8 cellular contexts compared by ENCODE assay signal in genomic region chr6:79570802-79571367, GRCh38.
DNase-seq lines count a peak whose midpoint lies in the region; TF ChIP-seq lines count a peak whose summit lies in the region.

No MANE protein-coding gene starts in this region.

- no peaks in the 10 kb centered on the region for H3K36me3 ChIP-seq in OCI-LY1 (ENCODE audit: insufficient read depth, low read length)
- H3K36me3 ChIP-seq in duodenal mucosa (ENCODE audit: control insufficient read depth in 1 of 2, insufficient read depth in 2 of 2, low read length in 2 of 2) = no peaks in the 10 kb centered on the region
- no peaks in the 10 kb centered on the region for H3K36me3 ChIP-seq in muscle layer of duodenum (ENCODE audit: control insufficient read depth in 1 of 2, insufficient read depth in 2 of 2, low read length in 2 of 2)

- no peak overlapping the region for H2AFZ ChIP-seq in OCI-LY1 (ENCODE audit: low read length)

- no peaks in the 10 kb centered on the region for H4K20me1 ChIP-seq in OCI-LY1 (ENCODE audit: insufficient read depth, low read length)

- no peak overlapping the region for H3K4me2 ChIP-seq in OCI-LY1 (ENCODE audit: low read length)

- H3K9ac ChIP-seq in OCI-LY1 (ENCODE audit: low read length) (no peak overlapping the region), duodenal mucosa (ENCODE audit: low read depth in 1 of 2, low read length in 2 of 2) (no peak overlapping the region)

- H3K27ac ChIP-seq in OCI-LY1 (ENCODE audit: low read depth, low read length, poor library complexity, severe bottlenecking) (no peak overlapping the region), duodenal mucosa (ENCODE audit: low read depth, low read length) (peak overlapping the region; percentile 0), muscle layer of duodenum (ENCODE audit: low read length) (peak overlapping the region; percentile 32)

- H3K27me3 ChIP-seq in OCI-LY1 (ENCODE audit: insufficient read depth, low read length) (no peaks in the 10 kb centered on the region), duodenal mucosa (ENCODE audit: control insufficient read depth in 1 of 2, insufficient read depth in 2 of 2, low read length in 2 of 2) (no peaks in the 10 kb centered on the region), muscle layer of duodenum (ENCODE audit: low read depth, low read length) (no peaks in the 10 kb centered on the region)

- H3K79me2 ChIP-seq in OCI-LY1 (ENCODE audit: insufficient read depth, low read length) = no peaks in the 10 kb centered on the region

- H3K4me1 ChIP-seq in OCI-LY1 (ENCODE audit: insufficient read depth, low read length, severe bottlenecking) (no peaks in the 10 kb centered on the region), duodenal mucosa (ENCODE audit: control insufficient read depth in 1 of 2, insufficient read depth in 2 of 2, low read length in 2 of 2) (peaks cover 6 to 19% of the 10 kb centered on the region in 2 donors), muscle layer of duodenum (ENCODE audit: control insufficient read depth in 1 of 2, insufficient read depth in 2 of 2, low read length in 2 of 2) (peaks cover 0 to 3% of the 10 kb centered on the region in 2 donors)

- H3F3A ChIP-seq in OCI-LY1 (ENCODE audit: insufficient read depth, low read length) = no peaks in the 10 kb centered on the region

- H3K9me3 ChIP-seq in OCI-LY1 (ENCODE audit: low read length) (no peaks in the 10 kb centered on the region), duodenal mucosa (ENCODE audit: control insufficient read depth in 1 of 2, low read length in 2 of 2) (no peaks in the 10 kb centered on the region), muscle layer of duodenum (ENCODE audit: control insufficient read depth in 1 of 2, low read length in 2 of 2) (no peaks in the 10 kb centered on the region)

- DNase-seq in DMS153 treated with DMSO at 0.1 percent for 48 hours (lab: John Stamatoyannopoulos, UW; ENCODE audit: unreplicated experiment) (peak; percentile 82), GM20000 (ENCODE audit: low spot score) (peak; percentile 27), HS-5 (ENCODE audit: low read depth) (peak; percentile 20), 8988T (no peak)
- DNase-seq in activated naive CD4-positive, alpha-beta T cell treated with Interleukin-2 at 50 U/mL for 16 hours = no peak

- TF ChIP-seq CTCF in GM20000 (IDR thresholded peaks at IDR 0.05; ENCODE audit: extremely low read depth, missing control alignments) = peak; percentile 21
- peak; percentile 64 for TF ChIP-seq CTCF in OCI-LY1 (IDR thresholded peaks at IDR 0.05; ENCODE audit: low read length)

- H3K4me3 ChIP-seq in OCI-LY1 (ENCODE audit: low read depth, low read length, poor library complexity, severe bottlenecking) (no peak overlapping the region), duodenal mucosa (ENCODE audit: low read depth in 1 of 2, low read length in 2 of 2) (peak overlapping the region; percentile 54 to 64), muscle layer of duodenum (ENCODE audit: low read depth in 1 of 2, low read length in 2 of 2) (peak overlapping the region; percentile 54 to 55)

- H3K9me2 ChIP-seq in OCI-LY1 (ENCODE audit: low read depth, low read length) = no peaks in the 10 kb centered on the region

Comparison
In these comparisons a context has a peak if more than half of its experiments do, and no peak if none do; other contexts are left out.
1. DNase-seq: peak in DMS153 treated with DMSO at 0.1 percent for 48 hours (single experiment), GM20000 (single experiment) and HS-5 (single experiment); none in activated naive CD4-positive, alpha-beta T cell treated with Interleukin-2 at 50 U/mL for 16 hours (single experiment) and 8988T (single experiment).